1 cellular context compared by ENCODE assay signal in the genomic region with DNA sequence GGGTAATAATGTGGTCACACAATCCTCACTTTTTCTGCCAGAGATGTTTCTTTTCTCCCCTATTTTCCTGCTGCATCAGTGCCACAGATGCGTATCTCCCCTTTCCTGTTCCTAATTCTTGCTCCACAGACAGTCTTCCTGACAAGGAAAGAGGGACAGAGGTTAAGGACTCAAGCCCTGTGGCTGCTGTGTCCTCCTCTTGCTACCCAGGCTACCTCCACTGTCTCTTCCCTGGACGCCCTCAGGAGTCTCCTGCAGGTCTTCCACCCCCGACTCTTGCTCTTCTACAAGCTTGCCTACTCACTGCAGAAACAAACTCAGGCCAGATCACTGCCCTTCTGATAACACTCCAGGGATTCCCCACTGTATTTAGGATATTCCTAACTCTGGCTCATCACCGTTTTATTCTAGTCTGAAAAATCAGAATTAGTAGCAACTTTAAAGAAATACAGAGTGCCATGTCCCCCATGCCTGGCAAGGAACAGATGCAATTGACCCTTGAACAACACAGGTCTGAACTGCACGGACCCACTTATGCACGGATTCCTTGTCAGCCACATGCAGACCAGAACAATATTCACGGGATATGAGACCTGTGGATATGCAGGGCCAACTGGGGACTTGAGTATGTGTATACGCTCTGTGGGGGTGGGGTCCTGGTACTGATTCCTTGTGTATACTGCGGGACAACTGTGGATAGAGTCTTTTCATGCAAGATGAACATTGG.
TF ChIP-seq lines count a peak whose summit lies in the region.

No MANE protein-coding gene starts in this region.

TF ChIP-seq in A549, 52 proteins besides CTCF, POLR2A, EP300 and RAD21:
- TF ChIP-seq NR3C1 (IDR thresholded peaks at IDR 0.05): no peak
- no peak for TF ChIP-seq EHMT2 (IDR thresholded peaks at IDR 0.05; ENCODE audit: low read depth)
- no peak for TF ChIP-seq BCL3 (IDR thresholded peaks at IDR 0.05)
- TF ChIP-seq KDM1A (IDR thresholded peaks at IDR 0.05; ENCODE audit: low read depth): no peak
- no peak for TF ChIP-seq SREBF2 (IDR thresholded peaks at IDR 0.05)
- no peak for TF ChIP-seq ZC3H11A (IDR thresholded peaks at IDR 0.05)
